Comparison of ENCODE assay signal across 5 cellular contexts in the genomic region with DNA sequence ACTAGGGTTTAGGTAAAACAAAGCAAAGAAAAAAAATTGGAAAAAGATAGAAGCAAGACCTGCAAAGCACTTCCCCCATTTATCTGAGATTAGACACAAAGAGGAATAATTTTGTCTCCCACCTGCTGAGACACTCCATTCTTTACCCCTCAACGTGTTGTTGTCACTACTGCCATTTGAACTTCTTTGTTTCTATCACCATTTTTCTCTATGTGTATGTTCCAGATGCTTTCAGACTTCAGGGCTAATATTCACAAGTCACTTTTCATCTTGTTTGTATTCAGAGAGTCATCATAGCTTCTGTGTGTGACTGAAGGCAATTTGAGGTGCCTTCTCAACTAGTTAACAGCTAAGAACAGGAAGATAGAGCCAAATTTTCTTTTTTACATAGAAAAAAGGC.
"Had no signal": no experiment of that assay in that cellular context is flagged by ENCODE, and none has a peak within 500 bp of the region (broad histone marks: within the 10 kb centered on the region; RNA-seq: fewer than 3 reads in every experiment).

No MANE protein-coding gene starts in this region.

- H3K27ac Mint-ChIP-seq: GM23338, H9 had no signal

- H2AFZ ChIP-seq: GM23338 had no signal

- H3K4me3 Mint-ChIP-seq: GM23338, H9 had no signal

- H3K4me3 ChIP-seq: GM23338, K562 had no signal

- ATAC-seq: GM23338, K562 had no signal

- H3K4me2 ChIP-seq: GM23338 had no signal

- H3K4me1 Mint-ChIP-seq: GM23338 had no signal

- H3K9me3 Mint-ChIP-seq: GM23338, H9 had no signal

- DNase-seq: H9, HCEC 1CT, IMR-90 had no signal
